Comparison of ENCODE assay signal across 14 cellular contexts in the genomic region with DNA sequence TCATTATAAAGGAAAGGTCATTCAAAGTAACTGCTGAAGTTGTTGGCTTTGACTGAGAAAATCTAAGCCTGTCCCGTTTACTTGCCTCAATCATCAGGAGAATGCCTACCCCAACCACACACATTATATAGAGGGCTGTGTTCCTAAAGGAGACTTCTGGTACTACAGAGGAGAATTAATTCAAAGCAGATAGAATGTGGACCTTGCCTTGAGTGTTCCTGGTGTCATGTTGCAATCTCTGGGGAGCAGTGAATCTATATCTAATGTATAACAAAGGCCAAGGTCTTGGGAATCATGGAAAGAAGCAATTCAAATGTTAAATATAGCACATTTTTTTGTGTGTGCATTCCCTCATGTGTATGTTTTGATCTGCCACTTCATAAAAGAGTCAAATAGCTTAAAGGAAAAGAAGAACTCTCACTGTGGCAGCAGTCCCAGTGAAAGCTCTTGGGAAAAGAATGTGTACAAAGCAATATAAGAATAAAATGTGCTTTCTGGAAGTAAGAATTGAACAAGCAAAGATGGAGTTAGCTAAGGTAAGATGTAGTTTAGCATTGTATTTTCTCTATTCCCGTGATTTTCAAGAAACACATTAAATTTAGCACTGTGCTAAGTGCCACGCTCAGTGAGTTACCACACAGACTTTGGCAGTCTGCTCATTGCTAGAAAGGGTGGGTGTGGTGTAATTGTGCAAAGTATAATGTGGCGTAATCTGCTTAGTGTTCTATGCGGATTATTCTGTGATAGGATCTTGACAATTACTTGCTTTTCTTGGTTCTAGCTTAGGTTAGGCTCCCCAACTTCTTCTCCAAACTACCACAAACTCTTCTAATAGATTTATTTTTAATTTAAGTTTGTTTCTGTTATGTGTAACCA. TPM values are rescaled to one million over a fixed set of nuclear protein-coding genes. Genes with fewer than 3 reads are reported as not detected.
DNase-seq lines count a peak whose midpoint lies in the region; ATAC-seq and TF ChIP-seq lines count a peak whose summit lies in the region.
"Had no signal": no experiment of that assay in that cellular context is flagged by ENCODE, and none has a peak within 500 bp of the region (broad histone marks: within the 10 kb centered on the region; RNA-seq: fewer than 3 reads in every experiment).

No MANE protein-coding gene starts in this region.

- POLR2A ChIA-PET in activated CD4-positive, alpha-beta memory T cell treated with anti-CD3 and anti-CD28 coated beads for 36 hours (lab: Charles Lee), result no interaction called here

- no peaks in the 10 kb centered on the region for H3K36me3 ChIP-seq in adrenal gland (replicated peaks in 1 of 2)
- H3K36me3 ChIP-seq: esophagus muscularis mucosa had no signal

- TF ChIP-seq POLR2A in adrenal gland (IDR thresholded peaks at IDR 0.05), result no peak

- H3K4me3 ChIP-seq in adrenal gland, result no peak overlapping the region
- H3K4me3 ChIP-seq: esophagus muscularis mucosa had no signal

- intact Hi-C loops in Right ventricle myocardium superior (cut with DNase I), result loop anchor here (10.0 kb wide), 1 partner anchor 199 kb away; no protein-coding TSS in a partner anchor
- intact Hi-C loops in activated CD4-positive, alpha-beta memory T cell treated with anti-CD3 and anti-CD28 coated beads for 36 hours (cut with micrococcal nuclease), result no loop called here
- intact Hi-C loops in adrenal gland (cut with DNase I), result no loop called here

- peaks cover 0 to 12% of the 10 kb centered on the region in 2 donors for H3K4me1 ChIP-seq in adrenal gland (replicated peaks in 1 of 2)
- H3K4me1 ChIP-seq: Caco-2 had no signal

- TF ChIP-seq CTCF in progenitor cell of endocrine pancreas (IDR thresholded peaks at IDR 0.05; ENCODE audit: unreplicated experiment) (peak; percentile 26), adrenal gland (IDR thresholded peaks at IDR 0.05) (no peak)

- peaks cover 31% of the 10 kb centered on the region for H3K4me1 Mint-ChIP-seq in progenitor cell of endocrine pancreas (ENCODE audit: low read depth)
- no peaks in the 10 kb centered on the region for H3K4me1 Mint-ChIP-seq in activated CD4-positive, alpha-beta memory T cell treated with anti-CD3 and anti-CD28 coated beads for 36 hours (ENCODE audit: low read depth)

- 71 to 80% (median 76%) methylated on average over 5 of the region's 5 CpGs for WGBS in adrenal gland, 4 donors

- H3K27ac ChIP-seq in adrenal gland, result no peak overlapping the region

- H3K27ac Mint-ChIP-seq in progenitor cell of endocrine pancreas, result no peak overlapping the region
- no peak overlapping the region for H3K27ac Mint-ChIP-seq in activated CD4-positive, alpha-beta memory T cell treated with anti-CD3 and anti-CD28 coated beads for 36 hours
- H3K27ac Mint-ChIP-seq: mesothelial cell of epicardium had no signal

- no peaks in the 10 kb centered on the region for H3K9me3 ChIP-seq in adrenal gland (replicated peaks in 1 of 3)
- H3K9me3 ChIP-seq: Caco-2, esophagus muscularis mucosa had no signal

- H3K9me3 Mint-ChIP-seq in progenitor cell of endocrine pancreas (ENCODE audit: low read depth), result no peaks in the 10 kb centered on the region
- no peaks in the 10 kb centered on the region for H3K9me3 Mint-ChIP-seq in activated CD4-positive, alpha-beta memory T cell treated with anti-CD3 and anti-CD28 coated beads for 36 hours
- H3K9me3 Mint-ChIP-seq: mesothelial cell of epicardium had no signal

- peak; percentile 74 for ATAC-seq in Right ventricle myocardium superior (ENCODE audit: poor library complexity)
- no peak for ATAC-seq in GM21528 (IDR thresholded peaks at IDR 0.05; ENCODE audit: low FRiP score, unreplicated experiment)

- no peaks in the 10 kb centered on the region for H3K36me3 Mint-ChIP-seq in progenitor cell of endocrine pancreas (ENCODE audit: insufficient read depth)
- no peaks in the 10 kb centered on the region for H3K36me3 Mint-ChIP-seq in activated CD4-positive, alpha-beta memory T cell treated with anti-CD3 and anti-CD28 coated beads for 36 hours
- H3K36me3 Mint-ChIP-seq: mesothelial cell of epicardium had no signal

- DNase-seq in GM03348 (ENCODE audit: low spot score), result peak; percentile 44
- DNase-seq in NCI-H82 (lab: John Stamatoyannopoulos, UW), result peak; percentile 79
- no peak for DNase-seq in Right ventricle myocardium superior
- no peak for DNase-seq in progenitor cell of endocrine pancreas (ENCODE audit: low spot score, unreplicated experiment)
- DNase-seq in activated CD4-positive, alpha-beta memory T cell treated with anti-CD3 and anti-CD28 coated beads for 36 hours, result no peak
- no peak for DNase-seq in cerebellar nuclear complex (lab: John Stamatoyannopoulos, UW)
- DNase-seq in adrenal gland, result no peak
- DNase-seq: activated CD4-positive, alpha-beta T cell treated with anti-CD3 and anti-CD28 coated beads, Interleukin-2, amount 50 U/mL, for 4 hours; NCI-H1436; stimulated activated CD4-positive, alpha-beta T cell treated with anti-CD3 and anti-CD28 coated beads, Interleukin-2, amount 100 ng/mL, for 24 hours had no signal

- no peaks in the 10 kb centered on the region for H3K27me3 ChIP-seq in adrenal gland
- H3K27me3 ChIP-seq: esophagus muscularis mucosa had no signal

- H3K4me3 Mint-ChIP-seq in progenitor cell of endocrine pancreas (ENCODE audit: low read depth), result no peak overlapping the region
- H3K4me3 Mint-ChIP-seq in activated CD4-positive, alpha-beta memory T cell treated with anti-CD3 and anti-CD28 coated beads for 36 hours, result no peak overlapping the region
- H3K4me3 Mint-ChIP-seq: mesothelial cell of epicardium had no signal

- H3K27me3 Mint-ChIP-seq in progenitor cell of endocrine pancreas, result peaks cover 3% of the 10 kb centered on the region
- H3K27me3 Mint-ChIP-seq in activated CD4-positive, alpha-beta memory T cell treated with anti-CD3 and anti-CD28 coated beads for 36 hours, result no peaks in the 10 kb centered on the region

- CTCF ChIA-PET in activated CD4-positive, alpha-beta memory T cell treated with anti-CD3 and anti-CD28 coated beads for 36 hours (lab: Charles Lee), result no interaction called here

RNA-seq across cellular contexts. Expression of gene ADH6, which starts 13.7 kb away (rescaled TPM):
- not detected for total RNA-seq in Right ventricle myocardium superior
- total RNA-seq in progenitor cell of endocrine pancreas, result 1.9 TPM in 2 replicates
- total RNA-seq in activated CD4-positive, alpha-beta memory T cell treated with anti-CD3 and anti-CD28 coated beads for 36 hours, result not detected
- total RNA-seq in adrenal gland, result under 1 TPM in 1 of 8 donors, not detected in 7; 0.78 TPM
- polyA plus RNA-seq in adrenal gland, result under 1 TPM in 2 of 3 donors, not detected in 1; 0.03 to 0.26 TPM
- total RNA-seq: esophagus muscularis mucosa, mesothelial cell of epicardium had no signal

Comparison
In these comparisons a context has a peak if more than half of its experiments do, and no peak if none do; other contexts are left out.
1. DNase-seq: peak in GM03348 (single experiment) and NCI-H82 (single experiment); none in Right ventricle myocardium superior (single experiment), progenitor cell of endocrine pancreas (single experiment), activated CD4-positive, alpha-beta memory T cell treated with anti-CD3 and anti-CD28 coated beads for 36 hours (single experiment), cerebellar nuclear complex (0 of 2) and adrenal gland (0 of 7).